1 cellular context compared by ENCODE assay signal in genomic region chr10:35364808-35365207, GRCh38.
A peak's percentile ranks its signal among the peaks of the same experiment; 100 is the strongest.
TF ChIP-seq lines count a peak whose summit lies in the region.

No MANE protein-coding gene starts in this region.

TF ChIP-seq in HepG2, 621 proteins besides CTCF, POLR2A, EP300 and RAD21 (continued from another document and continues in another):
- TF ChIP-seq, protein P1, sequence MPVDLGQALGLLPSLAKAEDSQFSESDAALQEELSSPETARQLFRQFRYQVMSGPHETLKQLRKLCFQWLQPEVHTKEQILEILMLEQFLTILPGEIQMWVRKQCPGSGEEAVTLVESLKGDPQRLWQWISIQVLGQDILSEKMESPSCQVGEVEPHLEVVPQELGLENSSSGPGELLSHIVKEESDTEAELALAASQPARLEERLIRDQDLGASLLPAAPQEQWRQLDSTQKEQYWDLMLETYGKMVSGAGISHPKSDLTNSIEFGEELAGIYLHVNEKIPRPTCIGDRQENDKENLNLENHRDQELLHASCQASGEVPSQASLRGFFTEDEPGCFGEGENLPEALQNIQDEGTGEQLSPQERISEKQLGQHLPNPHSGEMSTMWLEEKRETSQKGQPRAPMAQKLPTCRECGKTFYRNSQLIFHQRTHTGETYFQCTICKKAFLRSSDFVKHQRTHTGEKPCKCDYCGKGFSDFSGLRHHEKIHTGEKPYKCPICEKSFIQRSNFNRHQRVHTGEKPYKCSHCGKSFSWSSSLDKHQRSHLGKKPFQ (CRISPR knock-in tag; IDR thresholded peaks at IDR 0.05; ENCODE audit: insufficient replicate concordance): peak; percentile 62
- TF ChIP-seq NFRKB (IDR thresholded peaks at IDR 0.05) (no peak), ZNF530 (CRISPR knock-in tag; IDR thresholded peaks at IDR 0.05; ENCODE audit: low read depth) (no peak), ZNF547 (CRISPR knock-in tag; IDR thresholded peaks at IDR 0.05) (no peak), RBM22 (optimal IDR thresholded peaks at IDR 0.05; ENCODE audit: low read length) (peak; percentile 82), ZFAT (CRISPR knock-in tag; conservative IDR thresholded peaks at IDR 0.05) (no peak), HDAC2 (CRISPR knock-in tag; IDR thresholded peaks at IDR 0.05) (peak; percentile 81), HMGXB3 (CRISPR knock-in tag; IDR thresholded peaks at IDR 0.05; ENCODE audit: borderline replicate concordance) (peak; percentile 86), HMG20B (CRISPR knock-in tag; conservative IDR thresholded peaks at IDR 0.05) (0 out of 2 replicates have a peak, but pooled peaks have one; percentile 34), MIXL1 (CRISPR knock-in tag; IDR thresholded peaks at IDR 0.05) (peak; percentile 95), HOXA3 (CRISPR knock-in tag; IDR thresholded peaks at IDR 0.05) (0 out of 2 replicates have a peak, but pooled peaks have one; percentile 20), ZNF644 (CRISPR knock-in tag; IDR thresholded peaks at IDR 0.05; ENCODE audit: low read depth) (peak; percentile 89; the same call in 1 of the 2 replicates), ZNF292 (CRISPR knock-in tag; IDR thresholded peaks at IDR 0.05; ENCODE audit: borderline replicate concordance, low read depth) (peak; percentile 42; the same call in 1 of the 2 replicates), PHF21A (CRISPR knock-in tag; IDR thresholded peaks at IDR 0.05) (peak; percentile 68; the same call in 1 of the 2 replicates), ZMYM2 (CRISPR knock-in tag; IDR thresholded peaks at IDR 0.05) (peak; percentile 89), TSC22D2 (CRISPR knock-in tag; IDR thresholded peaks at IDR 0.05; ENCODE audit: borderline replicate concordance) (no peak), KDM6A (CRISPR knock-in tag; IDR thresholded peaks at IDR 0.05; ENCODE audit: low read depth) (peak; percentile 91), FOXO1 (CRISPR knock-in tag; IDR thresholded peaks at IDR 0.05) (peak; percentile 43; the same call in 1 of the 2 replicates), GABPB1 (CRISPR knock-in tag; IDR thresholded peaks at IDR 0.05) (no peak), REPIN1 (CRISPR knock-in tag; IDR thresholded peaks at IDR 0.05; ENCODE audit: borderline replicate concordance, low read depth) (peak; percentile 51; the same call in 1 of the 2 replicates), CREM (IDR thresholded peaks at IDR 0.05) (peak; percentile 64; the same call in 1 of the 2 replicates), CREM (CRISPR knock-in tag; IDR thresholded peaks at IDR 0.05) (no peak), FOXJ3 (CRISPR knock-in tag; IDR thresholded peaks at IDR 0.05; ENCODE audit: borderline replicate concordance) (peak; percentile 89; the same call in 1 of the 2 replicates), YY1 (IDR thresholded peaks at IDR 0.05; ENCODE audit: insufficient read depth, insufficient replicate concordance, low read depth, low read length) (peak; percentile 20), ZNF7 (CRISPR knock-in tag; IDR thresholded peaks at IDR 0.05) (no peak), MED8 (CRISPR knock-in tag; IDR thresholded peaks at IDR 0.05; ENCODE audit: insufficient replicate concordance) (peak; percentile 44), BCL6 (CRISPR knock-in tag; IDR thresholded peaks at IDR 0.05) (peak; percentile 74), POGZ (CRISPR knock-in tag; IDR thresholded peaks at IDR 0.05) (peak; percentile 95), HNF4A (CRISPR knock-in tag; IDR thresholded peaks at IDR 0.05) (peak; percentile 99), SALL1 (CRISPR knock-in tag; IDR thresholded peaks at IDR 0.05) (peak; percentile 47; the same call in 1 of the 2 replicates), ZNF343 (CRISPR knock-in tag; IDR thresholded peaks at IDR 0.05) (no peak), YEATS4 (CRISPR knock-in tag; IDR thresholded peaks at IDR 0.05; ENCODE audit: borderline replicate concordance) (peak; percentile 80; the same call in 1 of the 2 replicates), MAFK (conservative IDR thresholded peaks at IDR 0.05 in 1 of 2, IDR thresholded peaks at IDR 0.05 in 1 of 2; ENCODE audit: low read length in 2 of 2) (peak in 1 of 2 experiments; percentile 46; a peak in 1 of 4 replicates), GFI1 (CRISPR knock-in tag; IDR thresholded peaks at IDR 0.05; ENCODE audit: borderline replicate concordance) (peak; percentile 86), ZNF101 (CRISPR knock-in tag; IDR thresholded peaks at IDR 0.05; ENCODE audit: borderline replicate concordance, low read depth) (no peak), ZNF205 (CRISPR knock-in tag; IDR thresholded peaks at IDR 0.05) (0 out of 2 replicates have a peak, but pooled peaks have one; percentile 40), POLR2AphosphoS5 (IDR thresholded peaks at IDR 0.05; ENCODE audit: low read depth, low read length) (peak; percentile 53), NBN (conservative IDR thresholded peaks at IDR 0.05) (no peak), BHLHE40 (IDR thresholded peaks at IDR 0.05; ENCODE audit: low read length) (0 out of 2 replicates have a peak, but pooled peaks have one; percentile 4), CEBPG (CRISPR knock-in tag; IDR thresholded peaks at IDR 0.05) (peak; percentile 70)
- TF ChIP-seq, protein P2, sequence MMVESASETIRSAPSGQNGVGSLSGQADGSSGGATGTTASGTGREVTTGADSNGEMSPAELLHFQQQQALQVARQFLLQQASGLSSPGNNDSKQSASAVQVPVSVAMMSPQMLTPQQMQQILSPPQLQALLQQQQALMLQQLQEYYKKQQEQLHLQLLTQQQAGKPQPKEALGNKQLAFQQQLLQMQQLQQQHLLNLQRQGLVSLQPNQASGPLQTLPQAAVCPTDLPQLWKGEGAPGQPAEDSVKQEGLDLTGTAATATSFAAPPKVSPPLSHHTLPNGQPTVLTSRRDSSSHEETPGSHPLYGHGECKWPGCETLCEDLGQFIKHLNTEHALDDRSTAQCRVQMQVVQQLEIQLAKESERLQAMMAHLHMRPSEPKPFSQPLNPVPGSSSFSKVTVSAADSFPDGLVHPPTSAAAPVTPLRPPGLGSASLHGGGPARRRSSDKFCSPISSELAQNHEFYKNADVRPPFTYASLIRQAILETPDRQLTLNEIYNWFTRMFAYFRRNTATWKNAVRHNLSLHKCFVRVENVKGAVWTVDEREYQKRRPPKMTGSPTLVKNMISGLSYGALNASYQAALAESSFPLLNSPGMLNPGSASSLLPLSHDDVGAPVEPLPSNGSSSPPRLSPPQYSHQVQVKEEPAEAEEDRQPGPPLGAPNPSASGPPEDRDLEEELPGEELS (CRISPR knock-in tag; IDR thresholded peaks at IDR 0.05): peak; percentile 74
- TF ChIP-seq, protein P3, sequence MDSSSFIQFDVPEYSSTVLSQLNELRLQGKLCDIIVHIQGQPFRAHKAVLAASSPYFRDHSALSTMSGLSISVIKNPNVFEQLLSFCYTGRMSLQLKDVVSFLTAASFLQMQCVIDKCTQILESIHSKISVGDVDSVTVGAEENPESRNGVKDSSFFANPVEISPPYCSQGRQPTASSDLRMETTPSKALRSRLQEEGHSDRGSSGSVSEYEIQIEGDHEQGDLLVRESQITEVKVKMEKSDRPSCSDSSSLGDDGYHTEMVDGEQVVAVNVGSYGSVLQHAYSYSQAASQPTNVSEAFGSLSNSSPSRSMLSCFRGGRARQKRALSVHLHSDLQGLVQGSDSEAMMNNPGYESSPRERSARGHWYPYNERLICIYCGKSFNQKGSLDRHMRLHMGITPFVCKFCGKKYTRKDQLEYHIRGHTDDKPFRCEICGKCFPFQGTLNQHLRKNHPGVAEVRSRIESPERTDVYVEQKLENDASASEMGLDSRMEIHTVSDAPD (CRISPR knock-in tag; IDR thresholded peaks at IDR 0.05): peak; percentile 25; the same call in 1 of the 2 replicates
- TF ChIP-seq, protein P4, sequence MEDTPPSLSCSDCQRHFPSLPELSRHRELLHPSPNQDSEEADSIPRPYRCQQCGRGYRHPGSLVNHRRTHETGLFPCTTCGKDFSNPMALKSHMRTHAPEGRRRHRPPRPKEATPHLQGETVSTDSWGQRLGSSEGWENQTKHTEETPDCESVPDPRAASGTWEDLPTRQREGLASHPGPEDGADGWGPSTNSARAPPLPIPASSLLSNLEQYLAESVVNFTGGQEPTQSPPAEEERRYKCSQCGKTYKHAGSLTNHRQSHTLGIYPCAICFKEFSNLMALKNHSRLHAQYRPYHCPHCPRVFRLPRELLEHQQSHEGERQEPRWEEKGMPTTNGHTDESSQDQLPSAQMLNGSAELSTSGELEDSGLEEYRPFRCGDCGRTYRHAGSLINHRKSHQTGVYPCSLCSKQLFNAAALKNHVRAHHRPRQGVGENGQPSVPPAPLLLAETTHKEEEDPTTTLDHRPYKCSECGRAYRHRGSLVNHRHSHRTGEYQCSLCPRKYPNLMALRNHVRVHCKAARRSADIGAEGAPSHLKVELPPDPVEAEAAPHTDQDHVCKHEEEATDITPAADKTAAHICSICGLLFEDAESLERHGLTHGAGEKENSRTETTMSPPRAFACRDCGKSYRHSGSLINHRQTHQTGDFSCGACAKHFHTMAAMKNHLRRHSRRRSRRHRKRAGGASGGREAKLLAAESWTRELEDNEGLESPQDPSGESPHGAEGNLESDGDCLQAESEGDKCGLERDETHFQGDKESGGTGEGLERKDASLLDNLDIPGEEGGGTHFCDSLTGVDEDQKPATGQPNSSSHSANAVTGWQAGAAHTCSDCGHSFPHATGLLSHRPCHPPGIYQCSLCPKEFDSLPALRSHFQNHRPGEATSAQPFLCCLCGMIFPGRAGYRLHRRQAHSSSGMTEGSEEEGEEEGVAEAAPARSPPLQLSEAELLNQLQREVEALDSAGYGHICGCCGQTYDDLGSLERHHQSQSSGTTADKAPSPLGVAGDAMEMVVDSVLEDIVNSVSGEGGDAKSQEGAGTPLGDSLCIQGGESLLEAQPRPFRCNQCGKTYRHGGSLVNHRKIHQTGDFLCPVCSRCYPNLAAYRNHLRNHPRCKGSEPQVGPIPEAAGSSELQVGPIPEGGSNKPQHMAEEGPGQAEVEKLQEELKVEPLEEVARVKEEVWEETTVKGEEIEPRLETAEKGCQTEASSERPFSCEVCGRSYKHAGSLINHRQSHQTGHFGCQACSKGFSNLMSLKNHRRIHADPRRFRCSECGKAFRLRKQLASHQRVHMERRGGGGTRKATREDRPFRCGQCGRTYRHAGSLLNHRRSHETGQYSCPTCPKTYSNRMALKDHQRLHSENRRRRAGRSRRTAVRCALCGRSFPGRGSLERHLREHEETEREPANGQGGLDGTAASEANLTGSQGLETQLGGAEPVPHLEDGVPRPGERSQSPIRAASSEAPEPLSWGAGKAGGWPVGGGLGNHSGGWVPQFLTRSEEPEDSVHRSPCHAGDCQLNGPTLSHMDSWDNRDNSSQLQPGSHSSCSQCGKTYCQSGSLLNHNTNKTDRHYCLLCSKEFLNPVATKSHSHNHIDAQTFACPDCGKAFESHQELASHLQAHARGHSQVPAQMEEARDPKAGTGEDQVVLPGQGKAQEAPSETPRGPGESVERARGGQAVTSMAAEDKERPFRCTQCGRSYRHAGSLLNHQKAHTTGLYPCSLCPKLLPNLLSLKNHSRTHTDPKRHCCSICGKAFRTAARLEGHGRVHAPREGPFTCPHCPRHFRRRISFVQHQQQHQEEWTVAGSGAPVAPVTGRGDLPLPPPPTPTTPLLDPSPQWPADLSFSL (CRISPR knock-in tag; IDR thresholded peaks at IDR 0.05): no peak
- TF ChIP-seq, protein P5, sequence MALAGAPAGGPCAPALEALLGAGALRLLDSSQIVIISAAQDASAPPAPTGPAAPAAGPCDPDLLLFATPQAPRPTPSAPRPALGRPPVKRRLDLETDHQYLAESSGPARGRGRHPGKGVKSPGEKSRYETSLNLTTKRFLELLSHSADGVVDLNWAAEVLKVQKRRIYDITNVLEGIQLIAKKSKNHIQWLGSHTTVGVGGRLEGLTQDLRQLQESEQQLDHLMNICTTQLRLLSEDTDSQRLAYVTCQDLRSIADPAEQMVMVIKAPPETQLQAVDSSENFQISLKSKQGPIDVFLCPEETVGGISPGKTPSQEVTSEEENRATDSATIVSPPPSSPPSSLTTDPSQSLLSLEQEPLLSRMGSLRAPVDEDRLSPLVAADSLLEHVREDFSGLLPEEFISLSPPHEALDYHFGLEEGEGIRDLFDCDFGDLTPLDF (CRISPR knock-in tag; IDR thresholded peaks at IDR 0.05): peak; percentile 51; the same call in 1 of the 2 replicates
- TF ChIP-seq, protein P6, sequence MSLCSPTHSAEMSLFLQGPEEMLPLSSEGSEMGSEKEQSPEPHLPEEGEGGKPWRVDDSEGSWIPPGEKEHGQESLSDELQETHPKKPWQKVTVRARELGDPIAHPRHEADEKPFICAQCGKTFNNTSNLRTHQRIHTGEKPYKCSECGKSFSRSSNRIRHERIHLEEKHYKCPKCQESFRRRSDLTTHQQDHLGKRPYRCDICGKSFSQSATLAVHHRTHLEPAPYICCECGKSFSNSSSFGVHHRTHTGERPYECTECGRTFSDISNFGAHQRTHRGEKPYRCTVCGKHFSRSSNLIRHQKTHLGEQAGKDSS (CRISPR knock-in tag; IDR thresholded peaks at IDR 0.05; ENCODE audit: borderline replicate concordance, low read depth): no peak
- TF ChIP-seq, protein P7, sequence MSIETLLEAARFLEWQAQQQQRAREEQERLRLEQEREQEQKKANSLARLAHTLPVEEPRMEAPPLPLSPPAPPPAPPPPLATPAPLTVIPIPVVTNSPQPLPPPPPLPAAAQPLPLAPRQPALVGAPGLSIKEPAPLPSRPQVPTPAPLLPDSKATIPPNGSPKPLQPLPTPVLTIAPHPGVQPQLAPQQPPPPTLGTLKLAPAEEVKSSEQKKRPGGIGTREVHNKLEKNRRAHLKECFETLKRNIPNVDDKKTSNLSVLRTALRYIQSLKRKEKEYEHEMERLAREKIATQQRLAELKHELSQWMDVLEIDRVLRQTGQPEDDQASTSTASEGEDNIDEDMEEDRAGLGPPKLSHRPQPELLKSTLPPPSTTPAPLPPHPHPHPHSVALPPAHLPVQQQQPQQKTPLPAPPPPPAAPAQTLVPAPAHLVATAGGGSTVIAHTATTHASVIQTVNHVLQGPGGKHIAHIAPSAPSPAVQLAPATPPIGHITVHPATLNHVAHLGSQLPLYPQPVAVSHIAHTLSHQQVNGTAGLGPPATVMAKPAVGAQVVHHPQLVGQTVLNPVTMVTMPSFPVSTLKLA (IDR thresholded peaks at IDR 0.05): peak; percentile 25; the same call in 1 of the 2 replicates
